8 cellular contexts compared by ENCODE assay signal in the genomic region with DNA sequence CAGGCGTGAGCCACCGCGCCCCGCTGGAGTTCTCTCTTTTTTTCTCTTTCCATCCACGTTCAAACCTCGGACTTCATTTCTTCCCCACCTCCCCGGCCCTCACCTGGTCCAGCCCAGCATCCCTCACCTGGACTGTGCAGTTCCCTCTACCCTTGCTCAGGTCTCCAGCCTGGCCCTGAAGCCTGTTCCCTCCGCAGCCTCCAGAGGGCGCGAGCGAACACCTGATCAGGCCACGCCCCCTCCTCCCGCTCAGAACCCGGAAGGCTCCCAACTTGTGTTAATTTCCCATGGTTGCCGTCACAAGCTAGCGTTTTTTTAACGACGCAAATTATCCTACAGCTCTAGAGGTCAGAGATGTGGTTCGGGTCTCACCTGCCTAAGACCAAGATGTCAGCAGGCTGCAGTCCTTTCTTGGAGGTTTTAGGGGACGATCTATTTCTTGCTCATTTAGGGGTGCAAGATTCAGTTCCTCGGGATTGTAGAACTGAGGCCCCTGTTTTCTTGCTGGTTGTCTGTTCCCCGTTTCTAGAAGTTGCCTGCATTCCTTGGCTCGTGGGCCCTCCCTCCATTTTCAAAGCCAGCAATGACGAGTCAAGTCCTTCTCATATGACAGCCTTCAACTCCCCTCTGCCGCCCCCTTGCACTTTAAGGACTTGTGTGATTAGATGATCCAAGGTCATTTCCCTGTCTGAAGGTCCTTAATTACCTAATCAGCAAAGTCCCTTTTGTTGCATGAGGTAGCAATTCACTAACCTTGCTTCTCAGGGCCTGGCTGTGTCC. TPM values are rescaled to one million over a fixed set of nuclear protein-coding genes. Genes with fewer than 3 reads are reported as not detected.
DNase-seq lines count a peak whose midpoint lies in the region; ATAC-seq and TF ChIP-seq lines count a peak whose summit lies in the region.
"Not testable (repeated sequence)": the region's sequence is repeated elsewhere in the genome, so short reads cannot be mapped to it uniquely, and the experiment has no call there.

No MANE protein-coding gene starts in this region.

- H3K27ac Mint-ChIP-seq in T-helper 1 cell treated with Interleukin-12 subunit alpha and Interleukin-12 subunit beta and Interleukin-4 antibody, amounts not matched to agents 30 μg/mL and 1 μg/mL, for 36 hours: peak overlapping the region; percentile 63

- H3K4me1 Mint-ChIP-seq in T-helper 1 cell treated with Interleukin-12 subunit alpha and Interleukin-12 subunit beta and Interleukin-4 antibody, amounts not matched to agents 30 μg/mL and 1 μg/mL, for 36 hours (ENCODE audit: low read depth); activated T-cell treated with anti-CD3 and anti-CD28 coated beads, Interleukin-2, amount 50 U/mL, for 4 hours (ENCODE audit: low read depth): not testable (repeated sequence)

- H3K27ac ChIP-seq in colonic mucosa; smooth muscle cell (ENCODE audit: low read depth); testis: not testable (repeated sequence)

- H3K9ac ChIP-seq in colonic mucosa (ENCODE audit: low read depth in 2 of 2, low read length in 2 of 2); smooth muscle cell (ENCODE audit: low read depth): not testable (repeated sequence)

- not testable (repeated sequence) for H3K79me2 ChIP-seq in smooth muscle cell (ENCODE audit: low read depth)

- DNase-seq in activated T-cell treated with anti-CD3 and anti-CD28 coated beads, Interleukin-2, amount 50 U/mL, for 4 hours: peak; percentile 52
- DNase-seq in colonic mucosa: peak; percentile 50
- DNase-seq in left colon: peak; percentile 47 to 73
- not testable (repeated sequence) for DNase-seq in smooth muscle cell (lab: John Stamatoyannopoulos, UW; ENCODE audit: unreplicated experiment)
- peak; percentile 67 for DNase-seq in testis

- H3K36me3 Mint-ChIP-seq in T-helper 1 cell treated with Interleukin-12 subunit alpha and Interleukin-12 subunit beta and Interleukin-4 antibody, amounts not matched to agents 30 μg/mL and 1 μg/mL, for 36 hours (ENCODE audit: low read depth); activated T-cell treated with anti-CD3 and anti-CD28 coated beads, Interleukin-2, amount 50 U/mL, for 4 hours (ENCODE audit: insufficient read depth): not testable (repeated sequence)

- intact Hi-C loops in colonic mucosa (cut with DNase I); left colon (cut with DNase I, micrococcal nuclease); testis (cut with DNase I; ENCODE audit: low total_unique reads): not testable (repeated sequence)

- not testable (repeated sequence) for H3F3A ChIP-seq in smooth muscle cell (ENCODE audit: low read depth)

- not testable (repeated sequence) for H3K4me3 Mint-ChIP-seq in T-helper 1 cell treated with Interleukin-12 subunit alpha and Interleukin-12 subunit beta and Interleukin-4 antibody, amounts not matched to agents 30 μg/mL and 1 μg/mL, for 36 hours
- H3K4me3 Mint-ChIP-seq in activated T-cell treated with anti-CD3 and anti-CD28 coated beads, Interleukin-2, amount 50 U/mL, for 4 hours: peak overlapping the region; percentile 45

- not testable (repeated sequence) for TF ChIP-seq POLR2A in testis (IDR thresholded peaks at IDR 0.05)

- H3K4me1 ChIP-seq in colonic mucosa; smooth muscle cell (ENCODE audit: low read depth); testis: not testable (repeated sequence)

- not testable (repeated sequence) for H3K27me3 ChIP-seq in colonic mucosa; smooth muscle cell (ENCODE audit: low read depth); testis

- H2AFZ ChIP-seq in smooth muscle cell (ENCODE audit: low read depth): not testable (repeated sequence)

- H4K20me1 ChIP-seq in smooth muscle cell (ENCODE audit: low read depth): not testable (repeated sequence)

- ATAC-seq in HG03354 (IDR thresholded peaks at IDR 0.05; ENCODE audit: poor library complexity, severe bottlenecking, unreplicated experiment) (peak; percentile 71), left colon (peak; percentile 99)
- ATAC-seq in activated T-cell treated with anti-CD3 and anti-CD28 coated beads, Interleukin-2, amount 50 U/mL, for 4 hours: peak; percentile 97 to 99

- TF ChIP-seq CTCF in GM12872 (IDR thresholded peaks at IDR 0.05; ENCODE audit: insufficient read depth, low read depth, low read length): peak; percentile 33
- TF ChIP-seq CTCF in colonic mucosa (IDR thresholded peaks at IDR 0.05): peak; percentile 52
- TF ChIP-seq CTCF in smooth muscle cell (IDR thresholded peaks at IDR 0.05; ENCODE audit: borderline replicate concordance, insufficient read depth, poor library complexity, severe bottlenecking): peak; percentile 21
- TF ChIP-seq CTCF in testis (IDR thresholded peaks at IDR 0.05): not testable (repeated sequence)

- not testable (repeated sequence) for H3K4me3 ChIP-seq in colonic mucosa, smooth muscle cell, testis

- H3K9me3 Mint-ChIP-seq in T-helper 1 cell treated with Interleukin-12 subunit alpha and Interleukin-12 subunit beta and Interleukin-4 antibody, amounts not matched to agents 30 μg/mL and 1 μg/mL, for 36 hours; activated T-cell treated with anti-CD3 and anti-CD28 coated beads, Interleukin-2, amount 50 U/mL, for 4 hours: not testable (repeated sequence)

- not testable (repeated sequence) for H3K36me3 ChIP-seq in colonic mucosa; smooth muscle cell (ENCODE audit: low read depth); testis (ENCODE audit: low read depth, missing control alignments)

- not testable (repeated sequence) for H3K4me2 ChIP-seq in smooth muscle cell

- 47% methylated on average over 17 of the region's 25 CpGs for WGBS in smooth muscle cell (ENCODE audit: low lambda C conversion rate)
- 32 to 46% methylated on average over 13 to 19 of the region's 25 CpGs for WGBS in testis, 2 donors

- H3K27me3 Mint-ChIP-seq in T-helper 1 cell treated with Interleukin-12 subunit alpha and Interleukin-12 subunit beta and Interleukin-4 antibody, amounts not matched to agents 30 μg/mL and 1 μg/mL, for 36 hours (ENCODE audit: low read depth); activated T-cell treated with anti-CD3 and anti-CD28 coated beads, Interleukin-2, amount 50 U/mL, for 4 hours (ENCODE audit: low read depth): not testable (repeated sequence)

- H3K9me3 ChIP-seq in colonic mucosa; smooth muscle cell (replicated peaks; ENCODE audit: low read depth); testis: not testable (repeated sequence)

RNA-seq across cellular contexts. Expression of gene LRRC37B, which starts 59.9 kb away (rescaled TPM):
- 1 to 10 TPM; 7.0 to 8.7 (median 8.4) TPM for total RNA-seq in activated T-cell treated with anti-CD3 and anti-CD28 coated beads, Interleukin-2, amount 50 U/mL, for 4 hours
- 1 to 10 TPM; 9.3 to 9.7 TPM for total RNA-seq in colonic mucosa
- total RNA-seq in left colon: 10 to 100 TPM; 11.3 to 14.2 TPM
- 9.8 and 20.9 TPM in 2 replicates for total RNA-seq in smooth muscle cell
- 5.2 and 8.7 TPM in 2 replicates for polyA plus RNA-seq in smooth muscle cell
- total RNA-seq in testis: 10 to 100 TPM; 35.6 to 53.4 TPM
- polyA plus RNA-seq in testis (ENCODE audit: insufficient read depth, low read depth, low replicate concordance): 37.8 TPM
